ENCODE assay signal across 16 cellular contexts in genomic region chr9:92160786-92161185, GRCh38.
"Had no signal": no experiment of that assay in that cellular context is flagged by ENCODE, and none has a peak within 500 bp of the region (broad histone marks: within the 10 kb centered on the region; RNA-seq: fewer than 3 reads in every experiment).

No MANE protein-coding gene starts in this region.

- ATAC-seq: foreskin keratinocyte; heart left ventricle; natural killer cell treated with Interleukin-12 subunit alpha and Interleukin-12 subunit beta and Interleukin-15 and Interleukin-18, amount 100 ng/mL, for 72 hours; psoas muscle; stimulated activated effector memory CD8-positive, alpha-beta T cell treated with anti-CD3 and anti-CD28 coated beads, Interleukin-12 subunit alpha, Interleukin-12 subunit beta, amount 100 ng/mL, for 72 hours; stimulated activated naive CD8-positive, alpha-beta T cell treated with anti-CD3 and anti-CD28 coated beads, Interleukin-15, Interleukin-2, amounts not matched to agents 100 U/mL and 50 U/mL, for 24 hours had no signal

- H3K4me2 ChIP-seq: smooth muscle cell had no signal

- H3K9me3 ChIP-seq: upper lobe of left lung, uterus had no signal

- H3K4me1 ChIP-seq: foreskin keratinocyte, heart left ventricle, psoas muscle, tibial artery, upper lobe of left lung, uterus had no signal

- DNase-seq: erythroblast; foreskin keratinocyte; hippocampal formation; kidney glomerular epithelial cell; midbrain; psoas muscle; stimulated activated CD4-positive, alpha-beta T cell treated with anti-CD3 and anti-CD28 coated beads, Interleukin-2, amount 100 ng/mL, for 48 hours; stimulated activated naive CD8-positive, alpha-beta T cell treated with anti-CD3 and anti-CD28 coated beads, Interleukin-15, Interleukin-2, amounts not matched to agents 100 U/mL and 50 U/mL, for 24 hours; tibial artery; upper lobe of left lung; uterus had no signal

- H3K27ac ChIP-seq: foreskin keratinocyte, heart left ventricle, psoas muscle, tibial artery, upper lobe of left lung, uterus had no signal

- FAIRE-seq: endothelial cell of umbilical vein had no signal

- H3K4me3 ChIP-seq: heart left ventricle, psoas muscle, smooth muscle cell, tibial artery, upper lobe of left lung, uterus had no signal

- H3K36me3 ChIP-seq: heart left ventricle, tibial artery, upper lobe of left lung, uterus had no signal

- H3K27me3 ChIP-seq: foreskin keratinocyte, heart left ventricle, upper lobe of left lung, uterus had no signal
